ENCODE assay signal across 8 cellular contexts in genomic region chr9:127802576-127803443, GRCh38. TPM values are rescaled to one million over a fixed set of nuclear protein-coding genes. Genes with fewer than 3 reads are reported as not detected.
DNase-seq lines count a peak whose midpoint lies in the region; ATAC-seq and TF ChIP-seq lines count a peak whose summit lies in the region.

TSS of gene FPGS (plus strand) at chr9:127802882. CDS start at chr9:127802925, 43 bp downstream.

- H3K27me3 ChIP-seq in adrenal gland (no peaks in the 10 kb centered on the region), heart right ventricle (no peaks in the 10 kb centered on the region), upper lobe of right lung (no peaks in the 10 kb centered on the region)

- H3K27ac ChIP-seq in adrenal gland (peak within 1 kb of the TSS; percentile 85 to 99 (median 94)), heart right ventricle (peak within 1 kb of the TSS; percentile 81 to 98 (median 93)), upper lobe of right lung (peak within 1 kb of the TSS; percentile 94)

- TF ChIP-seq CTCF in GM12875 (IDR thresholded peaks at IDR 0.05; ENCODE audit: borderline replicate concordance, insufficient read depth, low read depth, low read length) = no peak
- peak in 1 of 6 experiments; percentile 9 for TF ChIP-seq CTCF in adrenal gland (IDR thresholded peaks at IDR 0.05)
- TF ChIP-seq CTCF in heart right ventricle (IDR thresholded peaks at IDR 0.05) = no peak
- TF ChIP-seq CTCF in progenitor cell of endocrine pancreas (IDR thresholded peaks at IDR 0.05; ENCODE audit: unreplicated experiment) = no peak
- TF ChIP-seq CTCF in upper lobe of right lung (IDR thresholded peaks at IDR 0.05) = no peak

- H3K4me1 ChIP-seq in adrenal gland (replicated peaks in 1 of 2) (peaks cover 24 to 37% of the 10 kb centered on the region in 2 donors), heart right ventricle (peaks cover 8 to 38% (median 22%) of the 10 kb centered on the region in 9 donors), upper lobe of right lung (peaks cover 34% of the 10 kb centered on the region)

- H3K36me3 ChIP-seq in adrenal gland (replicated peaks in 1 of 2) (peaks cover 0 to 29% of the 10 kb centered on the region in 2 donors), heart right ventricle (peaks cover 0 to 35% (median 6%) of the 10 kb centered on the region in 9 donors), upper lobe of right lung (peaks cover 27% of the 10 kb centered on the region)

- peak; percentile 65 to 80 for TF ChIP-seq POLR2A in adrenal gland (IDR thresholded peaks at IDR 0.05)

- H3K27me3 Mint-ChIP-seq in progenitor cell of endocrine pancreas = no peaks in the 10 kb centered on the region

- H3K9me3 Mint-ChIP-seq in progenitor cell of endocrine pancreas (ENCODE audit: low read depth) = no peaks in the 10 kb centered on the region

- H3K4me3 ChIP-seq in GM12875 (ENCODE audit: low read depth, low read length) (peak within 1 kb of the TSS; percentile 61), adrenal gland (peak within 1 kb of the TSS; percentile 46 to 89 (median 66)), heart right ventricle (peak within 1 kb of the TSS; percentile 53 to 79 (median 70)), upper lobe of right lung (peak within 1 kb of the TSS; percentile 72)

- intact Hi-C loops in T-helper 1 cell treated with Interleukin-12 subunit alpha and Interleukin-12 subunit beta and Interleukin-4 antibody, amounts not matched to agents 30 ng/mL and 1 ng/mL, for 36 hours (cut with micrococcal nuclease) = loop anchor here (1.0 to 5.0 kb wide), 9 partner anchors 18 to 351 kb away; partner anchors contain the start of genes ST6GALNAC4, ST6GALNAC6 and TOR2A
- intact Hi-C loops in adrenal gland (cut with DNase I) (no loop called here), heart right ventricle (cut with DNase I) (loop anchor here in 4 of 10 donors (1.0 to 10.0 kb wide), 4 partner anchors 16 to 112 kb away; partner anchors contain the start of genes CDK9 (in 2 of the 4) and ST6GALNAC4 (in 1 of the 4)), upper lobe of right lung (cut with DNase I) (no loop called here)

- H3K9me3 ChIP-seq in adrenal gland (replicated peaks in 1 of 3) (no peaks in the 10 kb centered on the region), heart right ventricle (no peaks in the 10 kb centered on the region), upper lobe of right lung (no peaks in the 10 kb centered on the region)

- H3K4me3 Mint-ChIP-seq in progenitor cell of endocrine pancreas (ENCODE audit: low read depth) = peak within 1 kb of the TSS; percentile 96

- peaks cover 8% of the 10 kb centered on the region for H3K36me3 Mint-ChIP-seq in progenitor cell of endocrine pancreas (ENCODE audit: insufficient read depth)

- 0 to 1% (median 1%) methylated on average over 10 to 82 of the region's 83 CpGs for WGBS in adrenal gland, 4 donors
- WGBS in heart right ventricle, 2 donors = 0 to 1% methylated on average over 74 to 83 of the region's 83 CpGs

- peak within 1 kb of the TSS; percentile 98 for H3K27ac Mint-ChIP-seq in progenitor cell of endocrine pancreas

- peaks cover 17% of the 10 kb centered on the region for H3K4me1 Mint-ChIP-seq in progenitor cell of endocrine pancreas (ENCODE audit: low read depth)

- peak; percentile 70 for ATAC-seq in HG02623 (IDR thresholded peaks at IDR 0.05; ENCODE audit: unreplicated experiment)
- ATAC-seq in heart right ventricle = peak; percentile 91 to 96 (median 94)
- peak; percentile 93 for ATAC-seq in upper lobe of right lung

- DNase-seq in NCI-H1105 treated with DMSO at 0.1 percent for 48 hours (lab: John Stamatoyannopoulos, UW) (peak; percentile 73), adrenal gland (peak; percentile 82 to 94 (median 91)), heart right ventricle (peak; percentile 88 to 91), progenitor cell of endocrine pancreas (ENCODE audit: low spot score, unreplicated experiment) (peak; percentile 60), upper lobe of right lung (peak; percentile 94)

RNA-seq across cellular contexts. Expression of gene FPGS, which starts in this region (rescaled TPM):
- 89.5 and 94.8 TPM in 2 replicates for total RNA-seq in T-helper 1 cell treated with Interleukin-12 subunit alpha and Interleukin-12 subunit beta and Interleukin-4 antibody, amounts not matched to agents 30 ng/mL and 1 ng/mL, for 36 hours
- 100 to 1,000 TPM in 5 of 8 donors, 10 to 100 TPM in 3; 58.7 to 359 (median 120) TPM for total RNA-seq in adrenal gland
- polyA plus RNA-seq in adrenal gland = 100 to 1,000 TPM in 2 of 3 donors, 10 to 100 TPM in 1; 59.6 to 176 (median 144) TPM
- 10 to 100 TPM; 40.2 to 58.5 (median 46.5) TPM for total RNA-seq in heart right ventricle
- polyA plus RNA-seq in heart right ventricle = 10 to 100 TPM; 40.7 to 45.5 TPM
- 75.0 and 78.4 TPM in 2 replicates for total RNA-seq in progenitor cell of endocrine pancreas
- 68.9 TPM for total RNA-seq in upper lobe of right lung

Comparison
In these comparisons a context has a peak if more than half of its experiments do, and no peak if none do; other contexts are left out.
1. Peak in every context shown above with its lines: DNase-seq, ATAC-seq, H3K4me3 ChIP-seq and H3K27ac ChIP-seq.